In the genomic region with DNA sequence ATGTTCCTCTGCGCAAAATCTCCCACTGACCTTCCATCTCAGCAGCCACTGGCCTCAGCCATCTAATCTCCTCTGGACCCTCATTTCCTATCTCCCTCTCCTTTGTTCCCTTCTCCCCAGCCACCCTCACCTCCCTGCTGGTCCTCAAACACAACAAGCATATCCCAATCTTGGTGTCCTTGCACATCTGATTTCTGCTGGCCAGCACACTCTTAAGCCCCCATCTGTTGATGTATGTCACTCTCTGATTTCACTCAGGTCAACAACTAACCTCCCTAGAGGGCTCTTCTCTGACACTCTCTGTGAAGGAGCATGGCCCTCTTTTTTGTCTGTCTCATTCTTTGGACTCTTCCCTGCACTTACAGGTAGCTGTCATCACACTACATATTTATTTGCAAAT, we compare ENCODE assay signal across 24 cellular contexts. TPM values are rescaled to one million over a fixed set of nuclear protein-coding genes. Genes with fewer than 3 reads are reported as not detected.
"Had no signal": no experiment of that assay in that cellular context is flagged by ENCODE, and none has a peak within 500 bp of the region (broad histone marks: within the 10 kb centered on the region; RNA-seq: fewer than 3 reads in every experiment).

No MANE protein-coding gene starts in this region.

- H3K27me3 ChIP-seq: hepatocyte, spleen, tibial nerve had no signal

- ATAC-seq: effector memory CD8-positive, alpha-beta T cell; foreskin keratinocyte; left cardiac atrium; lower lobe of right lung; psoas muscle; sciatic nerve; stimulated activated memory B cell treated with anti-CD40 and anti-IgM and Interleukin-4, amounts not matched to agents 10 μg/mL and 1 μg/mL and 100 μg/mL, for 72 hours had no signal

- H3K9me3 Mint-ChIP-seq: effector memory CD8-positive, alpha-beta T cell; memory B cell; naive B cell; nephron; stimulated activated memory B cell treated with anti-CD40 and anti-IgM and Interleukin-4, amounts not matched to agents 10 μg/mL and 1 μg/mL and 100 μg/mL, for 72 hours; stimulated activated naive CD8-positive, alpha-beta T cell treated with anti-CD3 and anti-CD28 coated beads, Interleukin-15, Interleukin-2, amounts not matched to agents 100 ng/mL and 50 ng/mL, for 24 hours had no signal

- H3K4me3 Mint-ChIP-seq: dendritic cell treated with granulocyte-macrophage colony-stimulating factor and Interleukin-4, amounts not matched to agents 40 ng/mL and 50 ng/mL, for 4 days; effector memory CD8-positive, alpha-beta T cell; memory B cell; naive B cell; nephron; stimulated activated memory B cell treated with anti-CD40 and anti-IgM and Interleukin-4, amounts not matched to agents 10 μg/mL and 1 μg/mL and 100 μg/mL, for 72 hours; stimulated activated naive CD8-positive, alpha-beta T cell treated with anti-CD3 and anti-CD28 coated beads, Interleukin-15, Interleukin-2, amounts not matched to agents 100 ng/mL and 50 ng/mL, for 24 hours had no signal

- H3K27ac Mint-ChIP-seq: dendritic cell treated with granulocyte-macrophage colony-stimulating factor and Interleukin-4, amounts not matched to agents 40 ng/mL and 50 ng/mL, for 4 days; effector memory CD8-positive, alpha-beta T cell; memory B cell; naive B cell; nephron; stimulated activated memory B cell treated with anti-CD40 and anti-IgM and Interleukin-4, amounts not matched to agents 10 μg/mL and 1 μg/mL and 100 μg/mL, for 72 hours; stimulated activated naive CD8-positive, alpha-beta T cell treated with anti-CD3 and anti-CD28 coated beads, Interleukin-15, Interleukin-2, amounts not matched to agents 100 ng/mL and 50 ng/mL, for 24 hours had no signal

- H2AFZ ChIP-seq: hepatocyte, parathyroid adenoma had no signal

- H3K9ac ChIP-seq: parathyroid adenoma had no signal

- H3K4me2 ChIP-seq: hepatocyte had no signal

- FAIRE-seq: kidney had no signal

- H3K27ac ChIP-seq: foreskin keratinocyte, hepatocyte, left ventricle myocardium inferior, lower lobe of right lung, parathyroid adenoma, psoas muscle, spleen, tibial nerve had no signal

- DNase-seq: effector memory CD8-positive, alpha-beta T cell; foreskin keratinocyte; head of caudate nucleus; kidney; left cardiac atrium; left ventricle myocardium inferior; lower lobe of right lung; midbrain; naive B cell; psoas muscle; retina; spleen; stimulated activated CD4-positive, alpha-beta T cell treated with anti-CD3 and anti-CD28 coated beads, Interleukin-15, amount 100 ng/mL, for 24 hours; stimulated activated CD4-positive, alpha-beta T cell treated with anti-CD3 and anti-CD28 coated beads, Interleukin-1b, Interleukin-23, amount 100 ng/mL, for 48 hours; stimulated activated CD4-positive, alpha-beta T cell treated with anti-CD3 and anti-CD28 coated beads, Interleukin-4, amount 100 ng/mL, for 24 hours had no signal

- H3K36me3 Mint-ChIP-seq: memory B cell; naive B cell; stimulated activated memory B cell treated with anti-CD40 and anti-IgM and Interleukin-4, amounts not matched to agents 10 μg/mL and 1 μg/mL and 100 μg/mL, for 72 hours had no signal

- H3K27me3 Mint-ChIP-seq: dendritic cell treated with granulocyte-macrophage colony-stimulating factor and Interleukin-4, amounts not matched to agents 40 ng/mL and 50 ng/mL, for 4 days; stimulated activated memory B cell treated with anti-CD40 and anti-IgM and Interleukin-4, amounts not matched to agents 10 μg/mL and 1 μg/mL and 100 μg/mL, for 72 hours; stimulated activated naive CD8-positive, alpha-beta T cell treated with anti-CD3 and anti-CD28 coated beads, Interleukin-15, Interleukin-2, amounts not matched to agents 100 ng/mL and 50 ng/mL, for 24 hours had no signal

- H3K4me1 ChIP-seq: foreskin keratinocyte, lower lobe of right lung, psoas muscle, tibial nerve had no signal

- H3K9me3 ChIP-seq: left ventricle myocardium inferior, lower lobe of right lung, psoas muscle, spleen, tibial nerve had no signal

- H3K4me1 Mint-ChIP-seq: memory B cell; naive B cell; stimulated activated memory B cell treated with anti-CD40 and anti-IgM and Interleukin-4, amounts not matched to agents 10 μg/mL and 1 μg/mL and 100 μg/mL, for 72 hours had no signal

- H3K36me3 ChIP-seq: left ventricle myocardium inferior, lower lobe of right lung, spleen, tibial nerve had no signal

- H3K4me3 ChIP-seq: hepatocyte, left ventricle myocardium inferior, lower lobe of right lung, psoas muscle, spleen, tibial nerve had no signal

RNA-seq across cellular contexts. Expression of a gene that starts 25.6 kb away (rescaled TPM):
- total RNA-seq: foreskin keratinocyte had no signal
